ENCODE assay signal across 22 cellular contexts in the genomic region with DNA sequence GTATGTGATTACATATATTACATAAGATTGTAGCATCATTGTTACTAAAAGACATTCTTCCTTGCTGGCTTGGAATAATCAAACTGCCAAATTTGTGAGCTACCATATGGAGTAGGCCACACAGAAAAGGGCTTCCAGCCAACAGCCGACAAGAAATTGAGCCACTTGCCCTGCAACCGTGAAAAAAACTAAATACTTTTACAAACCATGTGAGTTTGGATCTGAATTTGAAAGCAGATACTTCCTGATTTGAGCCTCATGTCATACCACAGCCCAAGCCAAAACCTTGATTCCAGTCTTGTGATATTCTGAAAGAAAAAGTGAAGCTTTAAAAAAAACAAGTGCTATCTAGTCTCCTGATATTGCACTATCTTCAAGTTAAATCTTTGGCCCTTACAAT. TPM values are rescaled to one million over a fixed set of nuclear protein-coding genes. Genes with fewer than 3 reads are reported as not detected.
A peak's percentile ranks its signal among the peaks of the same experiment; 100 is the strongest.
DNase-seq lines count a peak whose midpoint lies in the region; ATAC-seq and TF ChIP-seq lines count a peak whose summit lies in the region.
"Had no signal": no experiment of that assay in that cellular context is flagged by ENCODE, and none has a peak within 500 bp of the region (broad histone marks: within the 10 kb centered on the region; RNA-seq: fewer than 3 reads in every experiment).

No MANE protein-coding gene starts in this region.

- H3K9me3 ChIP-seq in adipocyte (ENCODE audit: control insufficient read depth, low read length) (no peaks in the 10 kb centered on the region), neural progenitor cell (ENCODE audit: low read depth) (no peaks in the 10 kb centered on the region)
- H3K9me3 ChIP-seq: A549 had no signal

- DNase-seq in G401 (ENCODE audit: low spot score) (peak; percentile 19), adipocyte (ENCODE audit: low read depth) (peak; percentile 48), epithelial cell of prostate (ENCODE audit: low read depth, low spot score) (no peak), neural progenitor cell (ENCODE audit: low spot score) (no peak), islet precursor cell (no peak), 8988T (no peak)
- DNase-seq: Calu3; CD8-positive, alpha-beta T cell; H7; Karpas-422; NCI-H1048; NCI-H1436 treated with DMSO at 0.1 percent for 48 hours; NCI-H2029 treated with DMSO at 0.1 percent for 48 hours; NCI-H510A; NCI-H748 treated with DMSO at 0.1 percent for 48 hours; NK-92 treated with Interleukin-12 subunit alpha and Interleukin-12 subunit beta, amount 100 ng/mL, for 24 hours; OCI-M1; Right ventricle myocardium superior had no signal

- peaks cover 2% of the 10 kb centered on the region for H3K9me3 Mint-ChIP-seq in neural progenitor cell

- H3K4me3 Mint-ChIP-seq in neural progenitor cell, result no peak overlapping the region
- H3K4me3 Mint-ChIP-seq: CD8-positive, alpha-beta T cell; IgD-negative memory B cell had no signal

- no peaks in the 10 kb centered on the region for H3K36me3 Mint-ChIP-seq in neural progenitor cell
- H3K36me3 Mint-ChIP-seq: CD8-positive, alpha-beta T cell; IgD-negative memory B cell had no signal

- H3K27ac Mint-ChIP-seq in neural progenitor cell, result no peak overlapping the region
- H3K27ac Mint-ChIP-seq: CD8-positive, alpha-beta T cell; IgD-negative memory B cell had no signal

- H4K20me1 ChIP-seq in neural progenitor cell (ENCODE audit: low read depth), result no peaks in the 10 kb centered on the region
- H4K20me1 ChIP-seq: BLaER1 treated with 17β-estradiol and CSF1 and Interleukin-3, amounts not matched to agents 10 nM and 100 nM had no signal

- in situ Hi-C loops in G401 (cut with HindIII; ENCODE audit: low sequenced_read_pairs), result no loop called here

- no peaks in the 10 kb centered on the region for H3F3A ChIP-seq in neural progenitor cell (ENCODE audit: low read depth)

- no peaks in the 10 kb centered on the region for H3K4me1 ChIP-seq in adipocyte (ENCODE audit: control insufficient read depth, insufficient read depth, low read length)
- no peaks in the 10 kb centered on the region for H3K4me1 ChIP-seq in neural progenitor cell
- H3K4me1 ChIP-seq: A549; BLaER1 treated with 17β-estradiol and CSF1 and Interleukin-3, amounts not matched to agents 10 nM and 100 nM had no signal

- no peak for TF ChIP-seq CTCF in neural progenitor cell (IDR thresholded peaks at IDR 0.05)

- H3K27ac ChIP-seq in epithelial cell of prostate (peak overlapping the region; percentile 16), neural progenitor cell (no peak overlapping the region)
- H3K27ac ChIP-seq: A549; BLaER1 treated with 17β-estradiol and CSF1 and Interleukin-3, amounts not matched to agents 10 nM and 100 nM had no signal

- H3K4me2 ChIP-seq in neural progenitor cell, result peak overlapping the region; percentile 22
- H3K4me2 ChIP-seq: A549; BLaER1 treated with 17β-estradiol and CSF1 and Interleukin-3, amounts not matched to agents 10 nM and 100 nM had no signal

- no peaks in the 10 kb centered on the region for H3K27me3 Mint-ChIP-seq in neural progenitor cell (ENCODE audit: insufficient read depth, low read depth)

- no peaks in the 10 kb centered on the region for H3K4me1 Mint-ChIP-seq in neural progenitor cell

- H3K9ac ChIP-seq in adipocyte (ENCODE audit: low read length), result no peak overlapping the region
- H3K9ac ChIP-seq in neural progenitor cell, result no peak overlapping the region
- H3K9ac ChIP-seq: BLaER1 treated with 17β-estradiol and CSF1 and Interleukin-3, amounts not matched to agents 10 nM and 100 nM had no signal

- no peak for ATAC-seq in HG02588 (IDR thresholded peaks at IDR 0.05; ENCODE audit: unreplicated experiment)
- ATAC-seq: A549; CD8-positive, alpha-beta T cell had no signal

- no peak overlapping the region for H3K4me3 ChIP-seq in adipocyte (ENCODE audit: low read length)
- H3K4me3 ChIP-seq in neural progenitor cell, result no peak overlapping the region
- H3K4me3 ChIP-seq: A549; BLaER1 treated with 17β-estradiol and CSF1 and Interleukin-3, amounts not matched to agents 10 nM and 100 nM had no signal

- H3K27me3 ChIP-seq in adipocyte (replicated peaks; ENCODE audit: control insufficient read depth, insufficient read depth, low read length), result no peaks in the 10 kb centered on the region
- H3K27me3 ChIP-seq in neural progenitor cell, result no peaks in the 10 kb centered on the region
- H3K27me3 ChIP-seq: BLaER1 treated with 17β-estradiol and CSF1 and Interleukin-3, amounts not matched to agents 10 nM and 100 nM had no signal

- H3K79me2 ChIP-seq in neural progenitor cell (ENCODE audit: low read depth), result no peaks in the 10 kb centered on the region

- H3K36me3 ChIP-seq in adipocyte (ENCODE audit: control insufficient read depth, insufficient read depth, low read length, severe bottlenecking) (no peaks in the 10 kb centered on the region), neural progenitor cell (no peaks in the 10 kb centered on the region)
- H3K36me3 ChIP-seq: BLaER1 treated with 17β-estradiol and CSF1 and Interleukin-3, amounts not matched to agents 10 nM and 100 nM had no signal

- no peak overlapping the region for H2AFZ ChIP-seq in neural progenitor cell (replicated peaks)

RNA-seq across cellular contexts. Expression of gene PRMT6, which starts 55.6 kb away (rescaled TPM):
- 146 and 166 TPM in 2 replicates for total RNA-seq in G401 (2014; rRNA removed; shearing (Covaris generic))
- total RNA-seq in neural progenitor cell (ENCODE audit: low replicate concordance), result 33.1 and 40.3 TPM in 2 replicates

Comparison
In these comparisons a context has a peak if more than half of its experiments do, and no peak if none do; other contexts are left out.
1. DNase-seq: peak in G401 (single experiment) and adipocyte (single experiment); none in epithelial cell of prostate (single experiment), neural progenitor cell (single experiment), islet precursor cell (single experiment) and 8988T (single experiment).